ENCODE assay signal across 8 cellular contexts in genomic region chr9:35611230-35611797, GRCh38. TPM values are rescaled to one million over a fixed set of nuclear protein-coding genes. Genes with fewer than 3 reads are reported as not detected.
DNase-seq lines count a peak whose midpoint lies in the region; ATAC-seq, FAIRE-seq and TF ChIP-seq lines count a peak whose summit lies in the region.

No MANE protein-coding gene starts in this region.

- 22% methylated on average over 8 of the region's 8 CpGs for WGBS in A549 (ENCODE audit: missing lambda C conversion rate)

- H3K27ac ChIP-seq in A549, result no peak overlapping the region

- H3K4me3 Mint-ChIP-seq in natural killer cell (no peak overlapping the region), type B pancreatic cell (no peak overlapping the region)

- H3K4me3 ChIP-seq in A549, result no peak overlapping the region
- H3K4me3 ChIP-seq in epithelial cell of proximal tubule (ENCODE audit: low read depth, low read length), result no peak overlapping the region

- no peaks in the 10 kb centered on the region for H3K9me3 ChIP-seq in A549

- intact Hi-C loops in natural killer cell (cut with micrococcal nuclease), result no loop called here

- ATAC-seq in A549, result peak; percentile 74 to 87
- ATAC-seq in GM18498 (IDR thresholded peaks at IDR 0.05; ENCODE audit: unreplicated experiment), result peak; percentile 57
- ATAC-seq in natural killer cell, result peak; percentile 73 to 99 (median 88)

- POLR2A ChIA-PET in A549 (lab: Yijun Ruan, JAX), result no interaction called here

- H3K27me3 Mint-ChIP-seq in natural killer cell (ENCODE audit: low read depth in 2 of 2) (no peaks in the 10 kb centered on the region), type B pancreatic cell (peaks cover 47% of the 10 kb centered on the region)

- H3K36me3 Mint-ChIP-seq in natural killer cell (peaks cover 8% of the 10 kb centered on the region), type B pancreatic cell (peaks cover 9% of the 10 kb centered on the region)

- H3K9me3 Mint-ChIP-seq in natural killer cell (no peaks in the 10 kb centered on the region), type B pancreatic cell (no peaks in the 10 kb centered on the region)

- TF ChIP-seq POLR2A in A549 (IDR thresholded peaks at IDR 0.05; ENCODE audit: low read length), result no peak

- H3K4me2 ChIP-seq in A549, result no peak overlapping the region

- CTCF ChIA-PET in A549 (lab: Yijun Ruan, JAX), result interaction anchor here (0.7 to 4.2 kb wide), 23 partner anchors 9 to 179 kb away, joined by 3 to 30 read pairs (median 4); partner anchors contain the start of genes CA9, CCDC107 and RMRP

- TF ChIP-seq CTCF in A549 (IDR thresholded peaks at IDR 0.05) (peak; percentile 61), epithelial cell of proximal tubule (conservative IDR thresholded peaks at IDR 0.05; ENCODE audit: low read depth, low read length) (peak; percentile 77), natural killer cell (IDR thresholded peaks at IDR 0.05) (peak; percentile 64), type B pancreatic cell (conservative IDR thresholded peaks at IDR 0.05) (peak; percentile 78)

- no peak for FAIRE-seq in A549 (lab: Jason Lieb, UNC)

- H3K27ac Mint-ChIP-seq in natural killer cell (peak overlapping the region; percentile 65 to 80), type B pancreatic cell (no peak overlapping the region)

- peaks cover 8% of the 10 kb centered on the region for H3K4me1 ChIP-seq in A549

- DNase-seq in A549 (ENCODE audit: low read depth in 1 of 2, low spot score in 1 of 2) (peak; percentile 53 to 64), NAMALWA (ENCODE audit: low spot score) (peak; percentile 80), epithelial cell of proximal tubule (ENCODE audit: low read depth) (no peak), natural killer cell (peak; percentile 39), type B pancreatic cell (ENCODE audit: extremely low spot score, unreplicated experiment) (no peak), NCI-H187 (lab: John Stamatoyannopoulos, UW) (no peak)
- peak; percentile 58 to 66 for DNase-seq in activated CD4-positive, alpha-beta T cell treated with anti-CD3 and anti-CD28 coated beads, Interleukin-2, amount 50 U/mL, for 48 hours

- TF ChIP-seq RAD21 in A549 (conservative IDR thresholded peaks at IDR 0.05 in 1 of 2, IDR thresholded peaks at IDR 0.05 in 1 of 2), result peak in 1 of 2 experiments; percentile 35; a peak in 1 of 5 replicates

- H3K4me1 Mint-ChIP-seq in natural killer cell (peaks cover 32 to 34% of the 10 kb centered on the region in 2 donors), type B pancreatic cell (ENCODE audit: unreplicated experiment) (peaks cover 11% of the 10 kb centered on the region)

- no peak for TF ChIP-seq EP300 in A549 (IDR thresholded peaks at IDR 0.05)

TF ChIP-seq in A549, 52 proteins besides CTCF, POLR2A, EP300 and RAD21:
- no peak for TF ChIP-seq EHMT2 (IDR thresholded peaks at IDR 0.05; ENCODE audit: low read depth)
- 0 out of 2 replicates have a peak, but pooled peaks have one; percentile 14 for TF ChIP-seq MAX (IDR thresholded peaks at IDR 0.05)
- no peak for TF ChIP-seq BCL3 (IDR thresholded peaks at IDR 0.05)
- TF ChIP-seq HOXB5 (CRISPR knock-in tag; IDR thresholded peaks at IDR 0.05), result no peak
TF ChIP-seq in A549: peak in this region for 1.

RNA-seq across cellular contexts. Expression of gene TESK1, which starts 6.3 kb away (rescaled TPM):
- 16.5 and 17.4 TPM in 2 replicates for polyA plus RNA-seq in A549 (2011; rRNA removed)
- polyA plus RNA-seq in A549 (2012; cell fraction: cytosol; rRNA removed), result 18.7 and 25.6 TPM in 2 replicates
- 57.5 and 63.3 TPM in 2 replicates for polyA plus RNA-seq in A549 (2012; cell fraction: nucleus; rRNA removed)
- polyA plus RNA-seq in A549 (2017; fragmentation: RNase III; extraction: RNeasy Plus Mini Kit Qiagen cat#74134 plus additional on column Dnase treatment), result 29.9 to 33.0 TPM (median 30.6 TPM) in 3 replicates
- polyA minus RNA-seq in A549 (2011; rRNA and poly(A)+ RNA removed), result 16.1 and 20.1 TPM in 2 replicates
- 23.5 and 24.0 TPM in 2 replicates for total RNA-seq in epithelial cell of proximal tubule
- total RNA-seq in natural killer cell, result 10 to 100 TPM; 40.7 to 72.5 (median 47.5) TPM
- 30.6 and 42.4 TPM in 2 replicates for total RNA-seq in type B pancreatic cell (ENCODE audit: low replicate concordance)

RNA-seq across cellular contexts. Expression of gene CD72, which starts 6.9 kb away (rescaled TPM):
- polyA plus RNA-seq in A549 (2011; rRNA removed), result 0.87 and 1.2 TPM in 2 replicates
- polyA plus RNA-seq in A549 (2012; cell fraction: cytosol; rRNA removed), result 0.17 and 0.19 TPM in 2 replicates
- 1.2 and 1.4 TPM in 2 replicates for polyA plus RNA-seq in A549 (2012; cell fraction: nucleus; rRNA removed)
- polyA plus RNA-seq in A549 (2017; fragmentation: RNase III; extraction: RNeasy Plus Mini Kit Qiagen cat#74134 plus additional on column Dnase treatment), result 0.10 to 0.55 TPM (median 0.44 TPM) in 3 replicates
- polyA minus RNA-seq in A549 (2011; rRNA and poly(A)+ RNA removed), result 0.74 and 0.92 TPM in 2 replicates
- total RNA-seq in epithelial cell of proximal tubule, result 0.51 and 1.2 TPM in 2 replicates
- total RNA-seq in natural killer cell, result 10 to 100 TPM; 27.0 to 48.1 (median 32.3) TPM
- total RNA-seq in type B pancreatic cell (ENCODE audit: low replicate concordance), result 1.5 and 2.8 TPM in 2 replicates

RNA-seq across cellular contexts. Expression of gene SIT1, which starts 39.4 kb away (rescaled TPM):
- polyA plus RNA-seq in A549 (2011; rRNA removed) (not detected in 2 replicates), A549 (2017; fragmentation: RNase III; extraction: RNeasy Plus Mini Kit Qiagen cat#74134 plus additional on column Dnase treatment) (not detected in 3 replicates)
- not detected in 2 replicates for polyA plus RNA-seq in A549 (2012; cell fraction: cytosol; rRNA removed)
- not detected in 2 replicates for polyA plus RNA-seq in A549 (2012; cell fraction: nucleus; rRNA removed)
- polyA minus RNA-seq in A549 (2011; rRNA and poly(A)+ RNA removed), result not detected in 2 replicates
- total RNA-seq in epithelial cell of proximal tubule (not detected in 2 replicates), natural killer cell (1 to 10 TPM in 2 of 3 donors, not detected in 1; 1.2 to 1.4 TPM), type B pancreatic cell (ENCODE audit: low replicate concordance) (not detected in 2 replicates)

RNA-seq across cellular contexts. Expression of gene RMRP, which starts 46.5 kb away (rescaled TPM):
- polyA plus RNA-seq in A549 (2011; rRNA removed) (80.2 and 257 TPM in 2 replicates), A549 (2017; fragmentation: RNase III; extraction: RNeasy Plus Mini Kit Qiagen cat#74134 plus additional on column Dnase treatment) (14.7 TPM in 1 of 3 replicates, not detected in the others)
- polyA plus RNA-seq in A549 (2012; cell fraction: cytosol; rRNA removed), result 70.8 and 88.5 TPM in 2 replicates
- 313 TPM in 1 of 2 replicates, not detected in the other for polyA plus RNA-seq in A549 (2012; cell fraction: nucleus; rRNA removed)
- 13,550 and 18,381 TPM in 2 replicates for polyA minus RNA-seq in A549 (2011; rRNA and poly(A)+ RNA removed)
- total RNA-seq in epithelial cell of proximal tubule (3,154 and 10,636 TPM in 2 replicates), natural killer cell (1,000 to 10,000 TPM; 5,042 to 6,602 (median 5,874) TPM), type B pancreatic cell (ENCODE audit: low replicate concordance) (16,039 and 18,328 TPM in 2 replicates)

RNA-seq across cellular contexts. Expression of gene CCDC107, which starts 46.8 kb away (rescaled TPM):
- polyA plus RNA-seq in A549 (2011; rRNA removed) (11.0 and 13.3 TPM in 2 replicates), A549 (2017; fragmentation: RNase III; extraction: RNeasy Plus Mini Kit Qiagen cat#74134 plus additional on column Dnase treatment) (20.4 to 21.9 TPM (median 20.7 TPM) in 3 replicates)
- polyA plus RNA-seq in A549 (2012; cell fraction: cytosol; rRNA removed), result 24.8 and 25.7 TPM in 2 replicates
- 16.2 and 17.0 TPM in 2 replicates for polyA plus RNA-seq in A549 (2012; cell fraction: nucleus; rRNA removed)
- polyA minus RNA-seq in A549 (2011; rRNA and poly(A)+ RNA removed), result 6.2 and 9.3 TPM in 2 replicates
- total RNA-seq in epithelial cell of proximal tubule (19.0 and 35.4 TPM in 2 replicates), natural killer cell (10 to 100 TPM; 30.9 to 37.9 (median 36.8) TPM), type B pancreatic cell (ENCODE audit: low replicate concordance) (15.6 and 17.2 TPM in 2 replicates)

Comparison
In these comparisons a context has a peak if more than half of its experiments do, and no peak if none do; other contexts are left out.
1. DNase-seq: peak in A549 (2 of 2), NAMALWA (single experiment), activated CD4-positive, alpha-beta T cell treated with anti-CD3 and anti-CD28 coated beads, Interleukin-2, amount 50 U/mL, for 48 hours (2 of 2) and natural killer cell (single experiment); none in epithelial cell of proximal tubule (single experiment), type B pancreatic cell (single experiment) and NCI-H187 (0 of 2).
2. Peak in every context shown above with its lines, with median percentiles within 50 percentile points of each other: ATAC-seq and CTCF ChIP-seq.